In genomic region chr13:28718186-28718537, GRCh38 we compare ENCODE assay signal across 8 cellular contexts. TPM values are rescaled to one million over a fixed set of nuclear protein-coding genes. Genes with fewer than 3 reads are reported as not detected.
DNase-seq lines count a peak whose midpoint lies in the region; ATAC-seq and TF ChIP-seq lines count a peak whose summit lies in the region.

No MANE protein-coding gene starts in this region.

- intact Hi-C loops in Right ventricle myocardium superior (cut with DNase I), result no loop called here

- peak; percentile 8 for DNase-seq in activated CD4-positive, alpha-beta T cell treated with anti-CD3 and anti-CD28 coated beads, Interleukin-2, amount 10 ng/mL, durations not matched to agents 7 days and 5 days
- DNase-seq in activated CD4-positive, alpha-beta T cell treated with anti-CD3 and anti-CD28 coated beads for 1 hour, result no peak
- no peak for DNase-seq in WTC11 (ENCODE audit: low spot score)
- no peak for DNase-seq in Right ventricle myocardium superior
- peak; percentile 46 for DNase-seq in putamen (ENCODE audit: low spot score)
- DNase-seq in stimulated activated CD4-positive, alpha-beta T cell treated with anti-CD3 and anti-CD28 coated beads, Interleukin-4, amount 100 ng/mL, for 24 hours, result no peak
- DNase-seq in NCI-H1694 treated with DMSO at 0.1 percent for 48 hours (lab: John Stamatoyannopoulos, UW), result no peak

- H3K36me3 Mint-ChIP-seq in activated CD4-positive, alpha-beta T cell treated with anti-CD3 and anti-CD28 coated beads, Interleukin-2, amount 10 ng/mL, durations not matched to agents 7 days and 5 days (ENCODE audit: low read depth), result peaks cover 15% of the 10 kb centered on the region
- no peaks in the 10 kb centered on the region for H3K36me3 Mint-ChIP-seq in WTC11

- no peak for TF ChIP-seq CTCF in WTC11 (IDR thresholded peaks at IDR 0.05)

- H3K27ac Mint-ChIP-seq in activated CD4-positive, alpha-beta T cell treated with anti-CD3 and anti-CD28 coated beads, Interleukin-2, amount 10 ng/mL, durations not matched to agents 7 days and 5 days, result peak overlapping the region; percentile 93
- no peak overlapping the region for H3K27ac Mint-ChIP-seq in WTC11

- POLR2A ChIA-PET in activated CD4-positive, alpha-beta T cell treated with anti-CD3 and anti-CD28 coated beads, Interleukin-2, amount 10 ng/mL, durations not matched to agents 7 days and 5 days (lab: Charles Lee), result no interaction called here
- POLR2A ChIA-PET in WTC11 (lab: Charles Lee), result interaction anchor here (0.6 kb wide), 1 partner anchor 733 kb away, joined by 4 read pairs; no protein-coding TSS in a partner anchor

- peaks cover 25% of the 10 kb centered on the region for H3K4me1 Mint-ChIP-seq in activated CD4-positive, alpha-beta T cell treated with anti-CD3 and anti-CD28 coated beads, Interleukin-2, amount 10 ng/mL, durations not matched to agents 7 days and 5 days
- peaks cover 11% of the 10 kb centered on the region for H3K4me1 Mint-ChIP-seq in WTC11

- ATAC-seq in WTC11 (no peak), Right ventricle myocardium superior (ENCODE audit: poor library complexity) (peak; percentile 18), GM19328 (IDR thresholded peaks at IDR 0.05; ENCODE audit: unreplicated experiment) (no peak)

- CTCF ChIA-PET in activated CD4-positive, alpha-beta T cell treated with anti-CD3 and anti-CD28 coated beads, Interleukin-2, amount 10 ng/mL, durations not matched to agents 7 days and 5 days (lab: Charles Lee), result interaction anchor here (0.6 to 1.3 kb wide), 2 partner anchors 29 to 633 kb away, joined by 3 read pairs; no protein-coding TSS in a partner anchor
- CTCF ChIA-PET in WTC11 (lab: Charles Lee), result interaction anchor here (0.6 to 3.6 kb wide), 3 partner anchors 78 to 301 kb away, joined by 3 to 16 read pairs (median 3); no protein-coding TSS in a partner anchor

- peak overlapping the region; percentile 83 for H3K4me3 Mint-ChIP-seq in activated CD4-positive, alpha-beta T cell treated with anti-CD3 and anti-CD28 coated beads, Interleukin-2, amount 10 ng/mL, durations not matched to agents 7 days and 5 days
- peak overlapping the region; percentile 98 for H3K4me3 Mint-ChIP-seq in WTC11

- H3K9me3 Mint-ChIP-seq in activated CD4-positive, alpha-beta T cell treated with anti-CD3 and anti-CD28 coated beads, Interleukin-2, amount 10 ng/mL, durations not matched to agents 7 days and 5 days, result no peaks in the 10 kb centered on the region
- H3K9me3 Mint-ChIP-seq in WTC11, result no peaks in the 10 kb centered on the region

- H3K27me3 Mint-ChIP-seq in activated CD4-positive, alpha-beta T cell treated with anti-CD3 and anti-CD28 coated beads, Interleukin-2, amount 10 ng/mL, durations not matched to agents 7 days and 5 days, result peaks cover 4% of the 10 kb centered on the region
- peaks cover 39% of the 10 kb centered on the region for H3K27me3 Mint-ChIP-seq in WTC11 (ENCODE audit: low read depth)

TF ChIP-seq in WTC11, 78 proteins besides CTCF, POLR2A, EP300 and RAD21:
- TF ChIP-seq FOXP4 (CRISPR knock-in tag; IDR thresholded peaks at IDR 0.05) (no peak), CDX4 (CRISPR knock-in tag; IDR thresholded peaks at IDR 0.05; ENCODE audit: borderline replicate concordance) (no peak), TCF7 (CRISPR knock-in tag; IDR thresholded peaks at IDR 0.05; ENCODE audit: low read depth) (no peak), ZBTB43 (CRISPR knock-in tag; IDR thresholded peaks at IDR 0.05) (no peak), SP1 (CRISPR knock-in tag; conservative IDR thresholded peaks at IDR 0.05) (no peak), FOXJ3 (CRISPR knock-in tag; IDR thresholded peaks at IDR 0.05; ENCODE audit: borderline replicate concordance) (no peak), SMAD3 (CRISPR knock-in tag; IDR thresholded peaks at IDR 0.05; ENCODE audit: borderline replicate concordance) (no peak), GRHL2 (CRISPR knock-in tag; IDR thresholded peaks at IDR 0.05; ENCODE audit: insufficient replicate concordance, severe bottlenecking) (no peak), RORB (CRISPR knock-in tag; IDR thresholded peaks at IDR 0.05) (no peak), ZNF425 (CRISPR knock-in tag; conservative IDR thresholded peaks at IDR 0.05) (no peak), E2F5 (CRISPR knock-in tag; IDR thresholded peaks at IDR 0.05) (no peak), PREB (CRISPR knock-in tag; IDR thresholded peaks at IDR 0.05; ENCODE audit: borderline replicate concordance) (no peak), USF2 (CRISPR knock-in tag; IDR thresholded peaks at IDR 0.05) (no peak)

RNA-seq across cellular contexts. Expression of gene SLC46A3, which starts 0.6 kb away (rescaled TPM):
- total RNA-seq in activated CD4-positive, alpha-beta T cell treated with anti-CD3 and anti-CD28 coated beads, Interleukin-2, amount 10 ng/mL, durations not matched to agents 7 days and 5 days, result 10 to 100 TPM; 15.2 to 17.6 TPM
- total RNA-seq in WTC11 (2021) (0.39 to 0.79 TPM (median 0.55 TPM) in 3 replicates), Right ventricle myocardium superior (16.2 TPM)

RNA-seq across cellular contexts. Expression of gene POMP, which starts 59.2 kb away (rescaled TPM):
- 10 to 100 TPM; 66.7 to 67.8 TPM for total RNA-seq in activated CD4-positive, alpha-beta T cell treated with anti-CD3 and anti-CD28 coated beads, Interleukin-2, amount 10 ng/mL, durations not matched to agents 7 days and 5 days
- total RNA-seq in WTC11 (2021) (90.8 to 95.0 TPM (median 92.2 TPM) in 3 replicates), Right ventricle myocardium superior (112 TPM)

Comparison
In these comparisons a context has a peak if more than half of its experiments do, and no peak if none do; other contexts are left out.
1. DNase-seq: peak in activated CD4-positive, alpha-beta T cell treated with anti-CD3 and anti-CD28 coated beads, Interleukin-2, amount 10 ng/mL, durations not matched to agents 7 days and 5 days (single experiment) and putamen (single experiment); none in activated CD4-positive, alpha-beta T cell treated with anti-CD3 and anti-CD28 coated beads for 1 hour (single experiment), WTC11 (single experiment), Right ventricle myocardium superior (single experiment), stimulated activated CD4-positive, alpha-beta T cell treated with anti-CD3 and anti-CD28 coated beads, Interleukin-4, amount 100 ng/mL, for 24 hours (single experiment) and NCI-H1694 treated with DMSO at 0.1 percent for 48 hours (single experiment).